In genomic region chr21:42614811-42615342, GRCh38 we compare ENCODE assay signal across 8 cellular contexts. TPM values are rescaled to one million over a fixed set of nuclear protein-coding genes. Genes with fewer than 3 reads are reported as not detected.
DNase-seq lines count a peak whose midpoint lies in the region; ATAC-seq and TF ChIP-seq lines count a peak whose summit lies in the region.

No MANE protein-coding gene starts in this region.

- H3K27me3 ChIP-seq in H9 (ENCODE audit: insufficient read depth, low read length): no peaks in the 10 kb centered on the region
- H3K27me3 ChIP-seq in gastroesophageal sphincter: peaks cover 42% of the 10 kb centered on the region

- H3K14ac ChIP-seq in H9 (ENCODE audit: insufficient read depth, low read length): no peak overlapping the region

- no peak overlapping the region for H3T11ph ChIP-seq in H9 (ENCODE audit: low read length)

- no peak overlapping the region for H3K9ac ChIP-seq in H9 (ENCODE audit: extremely low read depth, insufficient read length, low read length)

- H3K4ac ChIP-seq in H9 (ENCODE audit: low read depth, low read length): no peak overlapping the region

- no CpG with 5 or more reads among the region's 14 CpGs for WGBS in H9 (ENCODE audit: extremely low coverage, insufficient read length, low lambda C conversion rate)
- 5 to 7% methylated on average over 3 to 7 of the region's 14 CpGs for WGBS in gastroesophageal sphincter (ENCODE audit: low coverage in 1 of 2), 2 donors

- peaks cover 3% of the 10 kb centered on the region for H4K20me1 ChIP-seq in H9 (ENCODE audit: control insufficient read depth, insufficient read depth, insufficient read length)

- no peak overlapping the region for H2AFZ ChIP-seq in H9 (ENCODE audit: low read length)

- no peaks in the 10 kb centered on the region for H3K79me2 ChIP-seq in H9 (ENCODE audit: insufficient read depth, low read length)

- H3K4me1 Mint-ChIP-seq in activated T-cell treated with anti-CD3 and anti-CD28 coated beads, Interleukin-2, amount 50 U/mL, for 24 hours (ENCODE audit: low read depth): peaks cover 3% of the 10 kb centered on the region
- H3K4me1 Mint-ChIP-seq in H9 (peaks cover 3 to 4% of the 10 kb centered on the region in 2 experiments; a peak in 1 of 4 replicates), glutamatergic neuron (ENCODE audit: low read depth, unreplicated experiment) (no peaks in the 10 kb centered on the region)

- no peaks in the 10 kb centered on the region for H3K23me2 ChIP-seq in H9 (ENCODE audit: insufficient read length, low read depth, low read length, poor library complexity, severe bottlenecking)

- H3K36me3 Mint-ChIP-seq in activated T-cell treated with anti-CD3 and anti-CD28 coated beads, Interleukin-2, amount 50 U/mL, for 24 hours (ENCODE audit: low read depth): no peaks in the 10 kb centered on the region
- H3K36me3 Mint-ChIP-seq in H9 (ENCODE audit: insufficient read depth in 1 of 3, low read depth in 3 of 3): no peaks in the 10 kb centered on the region
- H3K36me3 Mint-ChIP-seq in glutamatergic neuron (ENCODE audit: unreplicated experiment): peaks cover 3% of the 10 kb centered on the region

- no peak for TF ChIP-seq EP300 in gastroesophageal sphincter (IDR thresholded peaks at IDR 0.05)

- no peak for TF ChIP-seq POLR2A in gastroesophageal sphincter (IDR thresholded peaks at IDR 0.05)

- H4K5ac ChIP-seq in H9 (ENCODE audit: insufficient read length, low read depth, low read length): no peak overlapping the region

- no peak overlapping the region for H4K8ac ChIP-seq in H9 (replicated peaks; ENCODE audit: insufficient read length, low read depth, low read length)

- H2BK15ac ChIP-seq in H9 (ENCODE audit: low read depth, low read length): no peak overlapping the region

- H4K91ac ChIP-seq in H9 (ENCODE audit: insufficient read length, low read depth, low read length): no peak overlapping the region

- peak; percentile 96 for ATAC-seq in left lobe of liver
- ATAC-seq in gastroesophageal sphincter: no peak

- H3K36me3 ChIP-seq in gastroesophageal sphincter: no peaks in the 10 kb centered on the region

- no peak overlapping the region for H3K4me3 ChIP-seq in gastroesophageal sphincter

- H3K27ac ChIP-seq in H9 (ENCODE audit: insufficient read length, low read depth, low read length) (no peak overlapping the region), gastroesophageal sphincter (no peak overlapping the region)

- H3K9me3 Mint-ChIP-seq in activated T-cell treated with anti-CD3 and anti-CD28 coated beads, Interleukin-2, amount 50 U/mL, for 24 hours: no peaks in the 10 kb centered on the region
- H3K9me3 Mint-ChIP-seq in H9 (no peaks in the 10 kb centered on the region; a peak in 1 of 5 replicates), glutamatergic neuron (ENCODE audit: unreplicated experiment) (no peaks in the 10 kb centered on the region)

- no peak overlapping the region for H2BK120ac ChIP-seq in H9 (ENCODE audit: low read depth, low read length, poor library complexity, severe bottlenecking)

- no peak overlapping the region for H2BK12ac ChIP-seq in H9 (ENCODE audit: insufficient read length, low read depth, low read length)

- DNase-seq in GDM1 (lab: John Stamatoyannopoulos, UW) (peak; percentile 10), NOMO-1 (lab: John Stamatoyannopoulos, UW; ENCODE audit: unreplicated experiment in 2 of 2) (peak; percentile 71 to 76), left lobe of liver (ENCODE audit: low spot score) (peak; percentile 66), H9 (no peak), glutamatergic neuron (no peak)
- DNase-seq in activated T-cell treated with anti-CD3 and anti-CD28 coated beads, Interleukin-2, amount 50 U/mL, for 24 hours: peak; percentile 68
- peak; percentile 46 for DNase-seq in stimulated activated naive CD4-positive, alpha-beta T cell treated with Interleukin-2 at 50 U/mL for 16 hours (lab: John Stamatoyannopoulos, UW)

- no peaks in the 10 kb centered on the region for H3K79me1 ChIP-seq in H9 (ENCODE audit: insufficient read depth, low read depth, low read length, poor library complexity, severe bottlenecking)

- no peak overlapping the region for H3K23ac ChIP-seq in H9 (ENCODE audit: insufficient read length, low read depth, low read length)

- H3K9me3 ChIP-seq in H9 (ENCODE audit: control insufficient read depth, low read depth, low read length): no peaks in the 10 kb centered on the region
- H3K9me3 ChIP-seq in gastroesophageal sphincter: peaks cover 0 to 19% (median 0%) of the 10 kb centered on the region in 3 donors

- H3K4me3 Mint-ChIP-seq in activated T-cell treated with anti-CD3 and anti-CD28 coated beads, Interleukin-2, amount 50 U/mL, for 24 hours: no peak overlapping the region
- H3K4me3 Mint-ChIP-seq in H9 (no peak overlapping the region), glutamatergic neuron (ENCODE audit: unreplicated experiment) (no peak overlapping the region)

- TF ChIP-seq CTCF in H9 (conservative IDR thresholded peaks at IDR 0.05) (no peak), glutamatergic neuron (IDR thresholded peaks at IDR 0.05; ENCODE audit: partially characterized antibody, unreplicated experiment) (no peak), gastroesophageal sphincter (IDR thresholded peaks at IDR 0.05) (no peak)

- no peak overlapping the region for H2BK20ac ChIP-seq in H9 (ENCODE audit: low read depth, low read length, poor library complexity, severe bottlenecking)

- no peak overlapping the region for H3K4me2 ChIP-seq in H9 (ENCODE audit: insufficient read depth, insufficient read length, low read length)

- H3K27ac Mint-ChIP-seq in activated T-cell treated with anti-CD3 and anti-CD28 coated beads, Interleukin-2, amount 50 U/mL, for 24 hours: no peak overlapping the region
- H3K27ac Mint-ChIP-seq in H9 (no peak overlapping the region), glutamatergic neuron (ENCODE audit: unreplicated experiment) (no peak overlapping the region)

- no peaks in the 10 kb centered on the region for H3K27me3 Mint-ChIP-seq in activated T-cell treated with anti-CD3 and anti-CD28 coated beads, Interleukin-2, amount 50 U/mL, for 24 hours
- H3K27me3 Mint-ChIP-seq in H9 (ENCODE audit: low read depth) (peaks cover 39% of the 10 kb centered on the region), glutamatergic neuron (ENCODE audit: unreplicated experiment) (no peaks in the 10 kb centered on the region)

- H2BK5ac ChIP-seq in H9 (ENCODE audit: insufficient read length, low read length): no peak overlapping the region

- no peak overlapping the region for H3K56ac ChIP-seq in H9 (ENCODE audit: insufficient read length, low read depth, low read length)

- H3K4me1 ChIP-seq in H9 (ENCODE audit: insufficient read depth, low read length) (no peaks in the 10 kb centered on the region), gastroesophageal sphincter (peaks cover 0 to 9% (median 0%) of the 10 kb centered on the region in 3 donors)

- no peak overlapping the region for H3K18ac ChIP-seq in H9 (ENCODE audit: insufficient read length, low read depth, low read length)

- H2AK5ac ChIP-seq in H9 (ENCODE audit: insufficient read length, low read length): no peak overlapping the region

RNA-seq across cellular contexts. Expression of gene PDE9A, which starts 38.5 kb away (rescaled TPM):
- total RNA-seq in left lobe of liver (3.9 TPM), H9 (2021) (28.2 and 31.9 TPM in 2 replicates), glutamatergic neuron (ENCODE audit: unreplicated experiment) (58.7 TPM), gastroesophageal sphincter (10 to 100 TPM; 10.6 to 83.2 (median 28.5) TPM)

Comparison
In these comparisons a context has a peak if more than half of its experiments do, and no peak if none do; other contexts are left out.
1. DNase-seq: peak in GDM1 (single experiment), NOMO-1 (2 of 2), activated T-cell treated with anti-CD3 and anti-CD28 coated beads, Interleukin-2, amount 50 U/mL, for 24 hours (single experiment), left lobe of liver (single experiment) and stimulated activated naive CD4-positive, alpha-beta T cell treated with Interleukin-2 at 50 U/mL for 16 hours (single experiment); none in H9 (single experiment) and glutamatergic neuron (single experiment).